In the genomic region with DNA sequence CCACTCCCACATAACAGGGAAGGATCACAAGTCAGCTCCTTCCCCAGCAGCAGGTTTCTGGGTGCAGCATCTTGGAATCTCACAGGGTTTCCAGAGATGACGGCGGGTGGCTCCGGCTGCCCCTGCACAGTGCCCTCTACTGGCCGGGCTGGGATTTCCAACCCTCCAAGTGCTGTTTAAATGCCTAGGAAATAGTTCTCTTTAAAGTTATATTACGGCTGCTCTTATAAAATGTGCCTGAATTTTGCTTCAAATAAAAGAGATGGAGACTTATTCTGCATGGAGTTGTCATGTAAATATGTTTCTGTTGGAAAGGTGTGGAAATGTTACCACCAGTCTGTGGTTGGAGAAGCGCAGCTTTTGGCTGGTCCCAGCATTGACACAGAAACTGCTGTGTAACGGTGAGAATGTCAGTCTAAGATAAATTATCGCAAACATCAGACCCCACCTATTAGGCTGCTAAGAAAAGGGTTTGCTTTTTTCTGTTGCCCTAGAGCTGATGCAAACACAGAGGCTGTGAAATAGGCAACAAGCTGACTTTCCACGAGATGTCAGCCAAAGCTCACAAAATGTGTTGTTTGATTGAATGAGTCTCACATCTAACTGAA, we compare ENCODE assay signal across 8 cellular contexts. TPM values are rescaled to one million over a fixed set of nuclear protein-coding genes. Genes with fewer than 3 reads are reported as not detected.
DNase-seq lines count a peak whose midpoint lies in the region; ATAC-seq and TF ChIP-seq lines count a peak whose summit lies in the region.

No MANE protein-coding gene starts in this region.

- TF ChIP-seq CTCF in Peyer's patch (IDR thresholded peaks at IDR 0.05) (peak in 4 of 6 experiments; percentile 62 to 68 (median 66)), right lobe of liver (IDR thresholded peaks at IDR 0.05) (peak; percentile 63 to 83 (median 74)), testis (IDR thresholded peaks at IDR 0.05) (peak in 2 of 3 experiments; percentile 31 to 48)

- DNase-seq in Right ventricle myocardium inferior (ENCODE audit: missing footprints) (peak; percentile 77), Right ventricle myocardium superior (no peak), Peyer's patch (peak in 2 of 3 donors; percentile 75 to 83), right lobe of liver (peak; percentile 57 to 70 (median 65)), testis (peak; percentile 44), mesenteric fat pad (ENCODE audit: low spot score) (no peak)
- DNase-seq in activated naive CD4-positive, alpha-beta T cell treated with Interleukin-2 at 50 U/mL for 16 hours = peak; percentile 62

- no peaks in the 10 kb centered on the region for H3K27me3 ChIP-seq in Peyer's patch
- no peaks in the 10 kb centered on the region for H3K27me3 ChIP-seq in right lobe of liver
- H3K27me3 ChIP-seq in testis = no peaks in the 10 kb centered on the region

- H3K4me3 ChIP-seq in Peyer's patch = no peak overlapping the region
- H3K4me3 ChIP-seq in right lobe of liver = no peak overlapping the region
- no peak overlapping the region for H3K4me3 ChIP-seq in testis

- H3K4me1 ChIP-seq in Peyer's patch (peaks cover 0 to 11% (median 4%) of the 10 kb centered on the region in 4 donors), right lobe of liver (peaks cover 0 to 4% (median 2%) of the 10 kb centered on the region in 4 donors), testis (no peaks in the 10 kb centered on the region)

- ATAC-seq in Right ventricle myocardium inferior (no peak), Right ventricle myocardium superior (ENCODE audit: poor library complexity) (no peak), right lobe of liver (peak; percentile 54 to 62 (median 58)), HG03439 (IDR thresholded peaks at IDR 0.05; ENCODE audit: unreplicated experiment) (no peak)

- H3K9me3 ChIP-seq in Peyer's patch = no peaks in the 10 kb centered on the region
- no peaks in the 10 kb centered on the region for H3K9me3 ChIP-seq in right lobe of liver
- no peaks in the 10 kb centered on the region for H3K9me3 ChIP-seq in testis

- intact Hi-C loops in Right ventricle myocardium inferior (cut with DNase I) = no loop called here
- intact Hi-C loops in Right ventricle myocardium superior (cut with DNase I) = no loop called here
- intact Hi-C loops in right lobe of liver (cut with DNase I) = no loop called here
- intact Hi-C loops in testis (cut with DNase I; ENCODE audit: low total_unique reads) = no loop called here

- no peaks in the 10 kb centered on the region for H3K36me3 ChIP-seq in Peyer's patch
- no peaks in the 10 kb centered on the region for H3K36me3 ChIP-seq in right lobe of liver
- H3K36me3 ChIP-seq in testis (ENCODE audit: low read depth, missing control alignments) = no peaks in the 10 kb centered on the region

- 22% methylated on average over 9 of the region's 9 CpGs for WGBS in right lobe of liver (ENCODE audit: insufficient coverage, low coverage, low lambda C conversion rate, missing lambda C conversion rate)
- WGBS in testis, 2 donors = 51 to 55% methylated on average over 8 to 9 of the region's 9 CpGs

- H3K27ac ChIP-seq in Peyer's patch (no peak overlapping the region), right lobe of liver (no peak overlapping the region), testis (no peak overlapping the region)

- TF ChIP-seq POLR2A in Peyer's patch (IDR thresholded peaks at IDR 0.05) (no peak), right lobe of liver (IDR thresholded peaks at IDR 0.05) (no peak), testis (IDR thresholded peaks at IDR 0.05) (no peak)

RNA-seq across cellular contexts. Expression of gene HJURP, which starts 3.3 kb away (rescaled TPM):
- 0.41 TPM for total RNA-seq in Right ventricle myocardium inferior
- total RNA-seq in Right ventricle myocardium superior = 0.40 TPM
- 10 to 100 TPM in 1 of 4 donors, 1 to 10 TPM in 3; 2.1 to 10.7 (median 6.1) TPM for total RNA-seq in Peyer's patch
- 1 to 10 TPM in 3 of 6 experiments, under 1 TPM in 3; 0.27 to 2.5 (median 0.89) TPM for total RNA-seq in right lobe of liver
- 10 to 100 TPM; 10.2 to 13.9 TPM for total RNA-seq in testis
- polyA plus RNA-seq in testis (ENCODE audit: insufficient read depth, low read depth, low replicate concordance) = 30.2 TPM
- 0.55 TPM for total RNA-seq in mesenteric fat pad

RNA-seq across cellular contexts. Expression of gene TRPM8, which starts 59.6 kb away (rescaled TPM):
- not detected for total RNA-seq in Right ventricle myocardium inferior
- total RNA-seq in Right ventricle myocardium superior = not detected
- total RNA-seq in Peyer's patch = not detected
- total RNA-seq in right lobe of liver = 10 to 100 TPM; 23.9 to 99.5 (median 48.6) TPM
- 1 to 10 TPM in 1 of 2 donors, under 1 TPM in 1; 0.79 to 2.2 TPM for total RNA-seq in testis
- polyA plus RNA-seq in testis (ENCODE audit: insufficient read depth, low read depth, low replicate concordance) = 5.2 TPM
- not detected for total RNA-seq in mesenteric fat pad

Comparison
In these comparisons a context has a peak if more than half of its experiments do, and no peak if none do; other contexts are left out.
1. DNase-seq: peak in Right ventricle myocardium inferior (single experiment), Peyer's patch (2 of 3), activated naive CD4-positive, alpha-beta T cell treated with Interleukin-2 at 50 U/mL for 16 hours (single experiment), right lobe of liver (3 of 3) and testis (single experiment); none in Right ventricle myocardium superior (single experiment) and mesenteric fat pad (single experiment).
2. ATAC-seq: peak in right lobe of liver (4 of 4); none in Right ventricle myocardium inferior (single experiment), Right ventricle myocardium superior (single experiment) and HG03439 (single experiment).
3. RNA of gene TRPM8, which starts 59.6 kb away (total RNA-seq): 23.9 to 99.5 TPM in right lobe of liver; 0.79 to 2.2 TPM in testis, not detected in mesenteric fat pad (single experiment), not detected in Right ventricle myocardium inferior (single experiment), not detected in Right ventricle myocardium superior (single experiment) and not detected in Peyer's patch; every median in the first group is over 4 times any median in the second.
4. Peak in every context shown above with its lines, with median percentiles within 50 percentile points of each other: CTCF ChIP-seq.